Comparison of ENCODE assay signal across 31 cellular contexts in the genomic region with DNA sequence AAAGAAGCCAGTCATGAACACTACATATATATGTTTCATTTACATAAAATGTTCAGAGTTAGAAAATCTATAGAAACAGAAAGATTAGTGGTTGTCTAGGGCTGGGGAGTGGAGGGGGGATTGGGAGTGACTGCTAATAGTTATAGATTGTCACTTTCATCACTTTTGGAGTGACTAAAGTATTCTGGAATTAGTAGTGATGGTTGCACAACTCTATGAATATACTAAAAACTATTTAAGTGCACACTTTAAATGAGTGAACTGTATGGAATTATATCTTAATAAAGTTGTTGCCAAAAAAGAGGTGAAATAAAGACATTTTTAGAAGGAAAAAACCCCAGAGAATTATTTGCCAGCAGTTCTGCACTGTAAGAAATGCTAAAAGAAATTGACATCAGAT. TPM values are rescaled to one million over a fixed set of nuclear protein-coding genes. Genes with fewer than 3 reads are reported as not detected.
"Had no signal": no experiment of that assay in that cellular context is flagged by ENCODE, and none has a peak within 500 bp of the region (broad histone marks: within the 10 kb centered on the region; RNA-seq: fewer than 3 reads in every experiment).

No MANE protein-coding gene starts in this region.

- H3K9me3 ChIP-seq: adrenal gland, body of pancreas, breast epithelium had no signal

- H3K4me3 ChIP-seq: adrenal gland, body of pancreas, breast epithelium, cardiac muscle cell had no signal

- H3K27ac ChIP-seq: adrenal gland, body of pancreas, brain microvascular endothelial cell, breast epithelium, cardiac muscle cell, VCaP had no signal

- H3K4me1 ChIP-seq: adrenal gland, body of pancreas had no signal

- H3K27me3 ChIP-seq: adrenal gland, body of pancreas, brain microvascular endothelial cell, breast epithelium, cardiac muscle cell had no signal

- H3K36me3 ChIP-seq: adrenal gland, brain microvascular endothelial cell, breast epithelium, cardiac muscle cell had no signal

- DNase-seq: activated B cell treated with CpG ODN at 0.5 μM for 24 hours; activated CD4-positive, alpha-beta memory T cell treated with anti-CD3 and anti-CD28 coated beads, Interleukin-2, amount 10 ng/mL, durations not matched to agents 7 days and 5 days; activated CD4-positive, alpha-beta T cell treated with anti-CD3 and anti-CD28 coated beads for 36 hours; activated CD4-positive, alpha-beta T cell treated with anti-CD3 and anti-CD28 coated beads for 48 hours; activated CD4-positive, alpha-beta T cell treated with anti-CD3 and anti-CD28 coated beads, Interleukin-2, amount 10 ng/mL, durations not matched to agents 7 days and 5 days; activated CD4-positive, alpha-beta T cell treated with anti-CD3 and anti-CD28 coated beads, Interleukin-2, amount 50 U/mL, for 48 hours; activated CD4-positive, CD25-positive, alpha-beta regulatory T cell treated with anti-CD3 and anti-CD28 coated beads, Interleukin-2, amount 50 U/mL, for 72 hours; activated CD8-positive, alpha-beta memory T cell treated with anti-CD3 and anti-CD28 coated beads for 24 hours; activated CD8-positive, alpha-beta memory T cell treated with anti-CD3 and anti-CD28 coated beads, Interleukin-2, amount 10 ng/mL, durations not matched to agents 7 days and 5 days; activated CD8-positive, alpha-beta memory T cell treated with anti-CD3 and anti-CD28 coated beads, Interleukin-2, amount 50 U/mL, for 48 hours; activated CD8-positive, alpha-beta T cell treated with anti-CD3 and anti-CD28 coated beads, Interleukin-2, amount 10 ng/mL, durations not matched to agents 7 days and 5 days; activated effector memory CD4-positive, alpha-beta T cell treated with Interleukin-2 at 50 U/mL for 16 hours; activated gamma-delta T cell; activated naive CD4-positive, alpha-beta T cell treated with anti-CD3 and anti-CD28 coated beads, Interleukin-2, amount 10 ng/mL, durations not matched to agents 7 days and 5 days; activated naive CD4-positive, alpha-beta T cell treated with Interleukin-2 at 50 U/mL for 16 hours; activated naive CD8-positive, alpha-beta T cell treated with anti-CD3 and anti-CD28 coated beads for 36 hours; activated T-cell treated with anti-CD3 and anti-CD28 coated beads, Interleukin-2, amount 50 U/mL, for 24 hours; activated T-cell treated with anti-CD3 and anti-CD28 coated beads, Interleukin-2, amount 50 U/mL, for 48 hours; adrenal gland; amniotic stem cell; aorta; body of pancreas; brain microvascular endothelial cell; caudate nucleus; cerebellar nuclear complex; T-helper 1 cell; T-helper 2 cell; T-helper 9 cell had no signal

RNA-seq across cellular contexts. Expression of gene CATSPERB, which starts 9.5 kb away (rescaled TPM):
- total RNA-seq: activated B cell treated with CpG ODN at 0.5 μM for 24 hours, cardiac muscle cell had no signal
